ENCODE assay signal across 9 cellular contexts in the genomic region with DNA sequence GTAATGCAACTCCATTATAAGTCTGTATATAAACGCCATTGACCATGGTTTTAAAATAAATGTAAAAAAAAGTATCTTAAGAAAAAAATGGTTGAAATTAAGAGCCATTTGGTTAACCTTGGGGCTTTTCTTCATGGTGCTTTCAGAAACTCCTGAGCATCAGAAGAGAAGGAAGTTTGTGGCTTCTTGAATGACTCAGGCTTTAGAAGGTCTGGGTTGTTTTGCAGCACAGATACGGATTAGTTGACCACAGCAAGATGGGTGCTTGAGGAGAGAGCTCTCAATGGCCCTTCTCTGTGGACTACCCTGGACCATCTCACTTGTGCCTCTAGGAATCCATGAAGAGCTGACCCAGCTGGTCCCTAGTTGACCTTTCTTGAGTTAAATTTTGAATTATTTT.
DNase-seq lines count a peak whose midpoint lies in the region; ATAC-seq and TF ChIP-seq lines count a peak whose summit lies in the region.
"Had no signal": no experiment of that assay in that cellular context is flagged by ENCODE, and none has a peak within 500 bp of the region (broad histone marks: within the 10 kb centered on the region; RNA-seq: fewer than 3 reads in every experiment).

No MANE protein-coding gene starts in this region.

- no peaks in the 10 kb centered on the region for H3K9me3 ChIP-seq in stomach
- H3K9me3 ChIP-seq: tibial nerve had no signal

- H3K27ac ChIP-seq in stomach = no peak overlapping the region
- H3K27ac ChIP-seq: tibial nerve had no signal

- no peak overlapping the region for H3K4me3 Mint-ChIP-seq in activated naive CD8-positive, alpha-beta T cell treated with anti-CD3 and anti-CD28 coated beads, Interleukin-2, amount 50 U/mL, for 24 hours

- H3K27me3 ChIP-seq in stomach = no peaks in the 10 kb centered on the region
- H3K27me3 ChIP-seq: tibial nerve had no signal

- TF ChIP-seq POLR2A in stomach (IDR thresholded peaks at IDR 0.05) = no peak

- no peak for TF ChIP-seq EP300 in stomach (IDR thresholded peaks at IDR 0.05)

- no peaks in the 10 kb centered on the region for H3K36me3 ChIP-seq in stomach
- H3K36me3 ChIP-seq: tibial nerve had no signal

- WGBS in stomach, 5 donors = 57 to 79% (median 75%) methylated on average over 2 of the region's 2 CpGs

- H3K27ac Mint-ChIP-seq in activated naive CD8-positive, alpha-beta T cell treated with anti-CD3 and anti-CD28 coated beads, Interleukin-2, amount 50 U/mL, for 24 hours = no peak overlapping the region

- TF ChIP-seq CTCF in stomach (IDR thresholded peaks at IDR 0.05) = no peak

- no peaks in the 10 kb centered on the region for H3K4me1 ChIP-seq in stomach

- H3K9me3 Mint-ChIP-seq in activated naive CD8-positive, alpha-beta T cell treated with anti-CD3 and anti-CD28 coated beads, Interleukin-2, amount 50 U/mL, for 24 hours = no peaks in the 10 kb centered on the region

- ATAC-seq in GM18870 (IDR thresholded peaks at IDR 0.05; ENCODE audit: unreplicated experiment) = peak; percentile 95
- ATAC-seq in GM21619 (IDR thresholded peaks at IDR 0.05; ENCODE audit: unreplicated experiment) = peak; percentile 94
- peak; percentile 89 for ATAC-seq in HG03457 (IDR thresholded peaks at IDR 0.05; ENCODE audit: unreplicated experiment)
- peak; percentile 74 for ATAC-seq in activated naive CD8-positive, alpha-beta T cell treated with anti-CD3 and anti-CD28 coated beads, Interleukin-2, amount 50 U/mL, for 24 hours

- intact Hi-C loops in stomach (cut with DNase I; ENCODE audit: low total_unique reads) = no loop called here

- no peaks in the 10 kb centered on the region for H3K36me3 Mint-ChIP-seq in activated naive CD8-positive, alpha-beta T cell treated with anti-CD3 and anti-CD28 coated beads, Interleukin-2, amount 50 U/mL, for 24 hours (ENCODE audit: low read depth)

- DNase-seq in activated naive CD8-positive, alpha-beta T cell treated with anti-CD3 and anti-CD28 coated beads, Interleukin-2, amount 50 U/mL, for 24 hours = no peak
- no peak for DNase-seq in stimulated activated CD4-positive, alpha-beta T cell treated with anti-CD3 and anti-CD28 coated beads, Interleukin-2, amount 100 ng/mL, for 24 hours
- no peak for DNase-seq in stomach
- no peak for DNase-seq in RPMI8226
- DNase-seq in NCI-H2081 treated with DMSO at 0.1 percent for 48 hours (lab: John Stamatoyannopoulos, UW) = no peak

- peaks cover 15% of the 10 kb centered on the region for H3K4me1 Mint-ChIP-seq in activated naive CD8-positive, alpha-beta T cell treated with anti-CD3 and anti-CD28 coated beads, Interleukin-2, amount 50 U/mL, for 24 hours

- no peak overlapping the region for H3K4me3 ChIP-seq in stomach
- H3K4me3 ChIP-seq: tibial nerve had no signal

- H3K27me3 Mint-ChIP-seq in activated naive CD8-positive, alpha-beta T cell treated with anti-CD3 and anti-CD28 coated beads, Interleukin-2, amount 50 U/mL, for 24 hours = peaks cover 8% of the 10 kb centered on the region
